8 cellular contexts compared by ENCODE assay signal in the genomic region with DNA sequence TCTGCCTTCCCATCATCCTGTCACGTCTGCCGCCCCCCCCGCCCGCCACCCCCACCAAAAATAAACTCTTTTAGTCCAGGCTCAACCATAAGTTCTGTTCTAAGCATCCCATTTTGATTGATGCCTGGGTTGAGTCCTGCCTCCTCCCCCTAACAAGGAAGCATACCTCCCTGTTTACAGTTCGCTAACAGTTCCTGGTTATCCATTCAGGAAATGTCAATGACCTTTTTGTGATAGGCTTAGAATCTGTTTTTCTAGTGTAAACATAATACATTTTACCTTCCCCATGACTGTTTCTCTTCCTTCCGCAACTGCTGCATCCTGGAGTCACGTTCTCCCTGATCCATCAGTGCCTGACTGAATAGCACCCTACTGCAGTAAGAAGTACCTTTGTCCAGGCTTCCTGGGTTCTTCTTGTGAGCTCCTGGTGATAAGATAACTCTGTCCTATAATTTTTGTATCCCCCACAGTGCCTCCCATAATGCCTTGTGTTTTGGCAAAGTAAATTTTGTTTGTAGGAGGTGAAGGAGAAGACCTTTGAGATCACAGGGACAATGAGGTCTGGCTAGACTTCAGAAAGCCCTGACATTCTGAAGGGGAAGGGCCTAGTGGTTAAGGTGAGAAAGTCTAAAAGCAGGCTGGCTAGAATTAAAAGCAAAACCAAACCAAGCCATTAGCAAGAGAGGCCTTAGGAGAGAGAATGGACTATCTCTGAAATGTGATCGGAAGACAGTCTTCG. TPM values are rescaled to one million over a fixed set of nuclear protein-coding genes. Genes with fewer than 3 reads are reported as not detected.
A peak's percentile ranks its signal among the peaks of the same experiment; 100 is the strongest.
DNase-seq lines count a peak whose midpoint lies in the region; ATAC-seq lines count a peak whose summit lies in the region.

No MANE protein-coding gene starts in this region.

- peaks cover 18% of the 10 kb centered on the region for H3K36me3 Mint-ChIP-seq in T-helper 2 cell treated with Interferon-gamma antibody and Interleukin-4, amounts not matched to agents 5 μg/mL and 100 μg/mL, for 36 hours (ENCODE audit: low read depth)
- peaks cover 17 to 32% of the 10 kb centered on the region in 2 donors for H3K36me3 Mint-ChIP-seq in stimulated activated naive B cell treated with anti-CD40 and anti-IgM and Interleukin-4, amounts not matched to agents 10 μg/mL and 1 μg/mL and 100 μg/mL, for 72 hours

- 54% methylated on average over 9 of the region's 9 CpGs for WGBS in right cardiac atrium

- peak; percentile 42 for ATAC-seq in GM21390 (IDR thresholded peaks at IDR 0.05; ENCODE audit: unreplicated experiment)
- ATAC-seq in right cardiac atrium = peak; percentile 31 to 44
- ATAC-seq in stimulated activated naive B cell treated with anti-CD40 and anti-IgM and Interleukin-4, amounts not matched to agents 10 μg/mL and 1 μg/mL and 100 μg/mL, for 72 hours (replicated peaks) = peak; percentile 22 to 29
- ATAC-seq in HG02938 (IDR thresholded peaks at IDR 0.05; ENCODE audit: unreplicated experiment) = no peak

- no peak overlapping the region for H3K9ac ChIP-seq in BLaER1

- H3K4me1 Mint-ChIP-seq in T-helper 2 cell treated with Interferon-gamma antibody and Interleukin-4, amounts not matched to agents 5 μg/mL and 100 μg/mL, for 36 hours (ENCODE audit: low read depth) = peaks cover 76% of the 10 kb centered on the region
- peaks cover 64 to 90% of the 10 kb centered on the region in 2 donors for H3K4me1 Mint-ChIP-seq in stimulated activated naive B cell treated with anti-CD40 and anti-IgM and Interleukin-4, amounts not matched to agents 10 μg/mL and 1 μg/mL and 100 μg/mL, for 72 hours

- no peak for DNase-seq in T-helper 2 cell treated with Interferon-gamma antibody and Interleukin-4, amounts not matched to agents 5 μg/mL and 100 μg/mL, for 36 hours (ENCODE audit: low spot score)
- DNase-seq in right cardiac atrium (no peak), SIG-M5 treated with dmso at 0.1 percent for 504 hours (lab: John Stamatoyannopoulos, UW; ENCODE audit: unreplicated experiment) (no peak), NCI-H1930 (lab: John Stamatoyannopoulos, UW) (no peak)
- DNase-seq in stimulated activated naive B cell treated with anti-CD40 and anti-IgM and Interleukin-4, amounts not matched to agents 10 μg/mL and 1 μg/mL and 100 μg/mL, for 72 hours = no peak

- H3K9me3 ChIP-seq in BLaER1 (no peaks in the 10 kb centered on the region), right cardiac atrium (ENCODE audit: control insufficient read depth, low read length) (no peaks in the 10 kb centered on the region)

- peak overlapping the region; percentile 81 for H3K4me3 Mint-ChIP-seq in T-helper 2 cell treated with Interferon-gamma antibody and Interleukin-4, amounts not matched to agents 5 μg/mL and 100 μg/mL, for 36 hours
- H3K4me3 Mint-ChIP-seq in stimulated activated naive B cell treated with anti-CD40 and anti-IgM and Interleukin-4, amounts not matched to agents 10 μg/mL and 1 μg/mL and 100 μg/mL, for 72 hours = peak overlapping the region; percentile 74 to 82

- peaks cover 12% of the 10 kb centered on the region; the same call in 1 of the 2 replicates for H3K36me3 ChIP-seq in BLaER1

- peak overlapping the region; percentile 57 for H3K27ac ChIP-seq in BLaER1
- peak overlapping the region; percentile 97 for H3K27ac ChIP-seq in right cardiac atrium (ENCODE audit: low read length)

- no peaks in the 10 kb centered on the region for H4K20me1 ChIP-seq in BLaER1

- H3K27me3 ChIP-seq in BLaER1 (no peaks in the 10 kb centered on the region), right cardiac atrium (ENCODE audit: control insufficient read depth, insufficient read depth) (no peaks in the 10 kb centered on the region)

- peak overlapping the region; percentile 94 for H3K27ac Mint-ChIP-seq in T-helper 2 cell treated with Interferon-gamma antibody and Interleukin-4, amounts not matched to agents 5 μg/mL and 100 μg/mL, for 36 hours
- H3K27ac Mint-ChIP-seq in stimulated activated naive B cell treated with anti-CD40 and anti-IgM and Interleukin-4, amounts not matched to agents 10 μg/mL and 1 μg/mL and 100 μg/mL, for 72 hours = peak overlapping the region; percentile 92

- H3K4me2 ChIP-seq in BLaER1 = peak overlapping the region; percentile 83

- H3K27me3 Mint-ChIP-seq in T-helper 2 cell treated with Interferon-gamma antibody and Interleukin-4, amounts not matched to agents 5 μg/mL and 100 μg/mL, for 36 hours (ENCODE audit: low read depth) = no peaks in the 10 kb centered on the region
- no peaks in the 10 kb centered on the region for H3K27me3 Mint-ChIP-seq in stimulated activated naive B cell treated with anti-CD40 and anti-IgM and Interleukin-4, amounts not matched to agents 10 μg/mL and 1 μg/mL and 100 μg/mL, for 72 hours

- H3K4me1 ChIP-seq in BLaER1 = peaks cover 62% of the 10 kb centered on the region
- H3K4me1 ChIP-seq in right cardiac atrium (ENCODE audit: control insufficient read depth, insufficient read depth, low read length) = peaks cover 28% of the 10 kb centered on the region

- H3K4me3 ChIP-seq in BLaER1 (no peak overlapping the region), right cardiac atrium (ENCODE audit: low read length) (no peak overlapping the region)

- intact Hi-C loops in right cardiac atrium (cut with DNase I) = loop anchor here in 1 of 4 donors (5.0 kb wide), 1 partner anchor 69 kb away; a partner anchor contains a TSS

- no peaks in the 10 kb centered on the region for H3K9me3 Mint-ChIP-seq in T-helper 2 cell treated with Interferon-gamma antibody and Interleukin-4, amounts not matched to agents 5 μg/mL and 100 μg/mL, for 36 hours
- no peaks in the 10 kb centered on the region for H3K9me3 Mint-ChIP-seq in stimulated activated naive B cell treated with anti-CD40 and anti-IgM and Interleukin-4, amounts not matched to agents 10 μg/mL and 1 μg/mL and 100 μg/mL, for 72 hours

RNA-seq across cellular contexts. Expression of a gene that starts 7.3 kb away (rescaled TPM):
- total RNA-seq in right cardiac atrium = 10 to 100 TPM; 18.4 to 26.3 (median 23.1) TPM
- 17.3 TPM for polyA plus RNA-seq in right cardiac atrium

RNA-seq across cellular contexts. Expression of a gene that starts 27.4 kb away (rescaled TPM):
- 1 to 10 TPM in 2 of 4 donors, under 1 TPM in 1, not detected in 1; 0.81 to 1.4 (median 1.3) TPM for total RNA-seq in right cardiac atrium
- 0.79 TPM for polyA plus RNA-seq in right cardiac atrium

RNA-seq across cellular contexts. Expression of a gene that starts 39.6 kb away (rescaled TPM):
- 10 to 100 TPM; 29.0 to 36.0 (median 32.4) TPM for total RNA-seq in right cardiac atrium
- polyA plus RNA-seq in right cardiac atrium = 33.4 TPM

RNA-seq across cellular contexts. Expression of a gene that starts 39.8 kb away (rescaled TPM):
- 1 to 10 TPM in 1 of 4 donors, under 1 TPM in 2, not detected in 1; 0.74 to 1.0 (median 0.76) TPM for total RNA-seq in right cardiac atrium
- polyA plus RNA-seq in right cardiac atrium = 0.27 TPM

RNA-seq across cellular contexts. Expression of a gene that starts 55.9 kb away (rescaled TPM):
- total RNA-seq in right cardiac atrium = 10 to 100 TPM; 44.0 to 81.7 (median 57.4) TPM
- 41.2 TPM for polyA plus RNA-seq in right cardiac atrium
